ENCODE assay signal across 8 cellular contexts in the genomic region with DNA sequence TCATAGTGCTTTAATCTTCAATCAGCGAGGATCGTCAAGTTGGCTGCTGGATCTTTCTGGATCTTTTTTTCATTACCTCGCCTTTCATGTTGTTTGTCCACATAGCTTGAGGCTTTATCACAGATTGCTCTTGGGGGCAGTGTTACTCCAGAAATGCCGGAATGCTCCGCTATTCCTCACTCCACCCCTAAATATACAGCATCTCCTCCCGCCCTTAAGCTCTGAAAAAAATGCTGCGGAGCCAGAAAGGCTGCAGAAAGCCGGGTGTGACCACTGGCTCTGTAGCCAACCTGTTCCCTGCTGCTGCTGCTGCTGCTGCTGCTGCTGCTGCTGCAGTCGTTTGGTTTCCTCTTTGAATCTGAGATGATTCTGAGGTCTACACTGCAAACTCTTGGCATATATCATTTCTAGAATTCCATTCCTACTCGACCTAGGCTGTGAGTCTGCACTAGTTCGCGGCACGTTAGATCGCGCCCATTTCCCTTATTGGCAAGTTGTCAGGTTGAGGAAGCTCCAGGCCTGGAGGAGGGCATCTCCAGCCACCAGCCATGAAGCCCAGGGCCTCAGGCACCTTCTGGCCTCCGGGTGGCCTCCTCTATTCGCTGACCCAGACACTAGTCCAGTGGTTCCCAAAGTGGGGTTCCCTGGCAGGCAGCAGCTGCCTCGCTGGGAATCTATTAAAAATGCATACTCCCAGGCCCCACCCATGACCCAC. TPM values are rescaled to one million over a fixed set of nuclear protein-coding genes. Genes with fewer than 3 reads are reported as not detected.
A peak's percentile ranks its signal among the peaks of the same experiment; 100 is the strongest.
DNase-seq lines count a peak whose midpoint lies in the region; ATAC-seq and TF ChIP-seq lines count a peak whose summit lies in the region.

No MANE protein-coding gene starts in this region.

- intact Hi-C loops in PC-9 (cut with micrococcal nuclease; ENCODE audit: unreplicated experiment) = no loop called here

- no peaks in the 10 kb centered on the region for H3K27me3 ChIP-seq in PC-9 (ENCODE audit: insufficient read depth, low read depth)
- H3K27me3 ChIP-seq in fibroblast of lung (ENCODE audit: control insufficient read depth, insufficient read depth, low read length) = no peaks in the 10 kb centered on the region

- no peaks in the 10 kb centered on the region for H3F3A ChIP-seq in PC-9 (ENCODE audit: insufficient read depth, low read depth)

- H3K9me3 ChIP-seq in PC-9 (ENCODE audit: insufficient read depth, low read depth) (no peaks in the 10 kb centered on the region), fibroblast of lung (ENCODE audit: control insufficient read depth, insufficient read depth, low read depth, low read length) (no peaks in the 10 kb centered on the region)

- H3K9me3 Mint-ChIP-seq in nephron progenitor cell = peaks cover 21% of the 10 kb centered on the region

- no peaks in the 10 kb centered on the region for H3K36me3 Mint-ChIP-seq in nephron progenitor cell (ENCODE audit: low read depth)

- H3K27ac ChIP-seq in PC-9 (no peak overlapping the region), fibroblast of lung (ENCODE audit: insufficient read depth, low read length) (no peak overlapping the region)

- CTCF ChIA-PET in PC-9 (lab: Charles Lee) = no interaction called here

- H3K9ac ChIP-seq in fibroblast of lung (ENCODE audit: insufficient read depth, low read length) = no peak overlapping the region

- H3K4me2 ChIP-seq in PC-9 (peak overlapping the region; percentile 53), fibroblast of lung (ENCODE audit: extremely low read depth, insufficient read depth, low read length) (peak overlapping the region; percentile 32)

- no peaks in the 10 kb centered on the region for H3K36me3 ChIP-seq in PC-9 (ENCODE audit: low read depth)
- H3K36me3 ChIP-seq in fibroblast of lung (ENCODE audit: control insufficient read depth, insufficient read depth, low read length) = no peaks in the 10 kb centered on the region

- no TSS peak for BruUV-seq in PC-9 (replicated peaks; lab: Mats Ljungman, UMichigan)

- H3K4me3 ChIP-seq in PC-9 = no peak overlapping the region
- H3K4me3 ChIP-seq in fibroblast of lung (replicated peaks in 1 of 4; ENCODE audit: control extremely low read depth in 1 of 4, insufficient read depth in 1 of 4, low read depth in 3 of 4, low read length in 4 of 4) = peak overlapping the region in 1 of 4 experiments; percentile 10

- ATAC-seq in GM18909 (IDR thresholded peaks at IDR 0.05; ENCODE audit: poor library complexity, unreplicated experiment) = peak; percentile 85
- peak; percentile 72 for ATAC-seq in stimulated activated naive CD8-positive, alpha-beta T cell treated with anti-CD3 and anti-CD28 coated beads, Interleukin-15, Interleukin-2, amounts not matched to agents 100 U/mL and 50 U/mL, for 24 hours

- POLR2A ChIA-PET in PC-9 (lab: Charles Lee; ENCODE audit: unreplicated experiment) = no interaction called here

- H2AFZ ChIP-seq in PC-9 (no peak overlapping the region), fibroblast of lung (ENCODE audit: low read length) (no peak overlapping the region)

- H3K4me1 Mint-ChIP-seq in nephron progenitor cell = no peaks in the 10 kb centered on the region

- no peaks in the 10 kb centered on the region for H3K4me1 ChIP-seq in PC-9 (replicated peaks; ENCODE audit: insufficient read depth)
- H3K4me1 ChIP-seq in fibroblast of lung (ENCODE audit: control insufficient read depth, extremely low read depth, insufficient read depth, low read length) = no peaks in the 10 kb centered on the region

- DNase-seq in AG20443 (ENCODE audit: low spot score) (peak; percentile 89), HuH-7 (ENCODE audit: low spot score) (peak; percentile 87), PC-9 (peak; percentile 77 to 84), activated T-helper 1 cell treated with Interleukin-2 at 50 U/mL for 16 hours (ENCODE audit: low read depth) (peak; percentile 38), fibroblast of lung (ENCODE audit: low read depth in 2 of 2) (peak; percentile 82 to 94), nephron progenitor cell (peak; percentile 68)
- DNase-seq in stimulated activated naive CD8-positive, alpha-beta T cell treated with anti-CD3 and anti-CD28 coated beads, Interleukin-15, Interleukin-2, amounts not matched to agents 100 U/mL and 50 U/mL, for 24 hours = peak; percentile 64

- H3K79me2 ChIP-seq in PC-9 (ENCODE audit: low read depth) (no peaks in the 10 kb centered on the region), fibroblast of lung (ENCODE audit: control insufficient read depth, insufficient read depth, low read length) (no peaks in the 10 kb centered on the region)

- TF ChIP-seq CTCF in PC-9 (conservative IDR thresholded peaks at IDR 0.05) = peak; percentile 58
- peak; percentile 57 to 58 for TF ChIP-seq CTCF in fibroblast of lung (conservative IDR thresholded peaks at IDR 0.05 in 1 of 2, IDR thresholded peaks at IDR 0.05 in 1 of 2; ENCODE audit: low read depth in 1 of 2, low read length in 2 of 2)
- TF ChIP-seq CTCF in nephron progenitor cell (IDR thresholded peaks at IDR 0.05) = peak; percentile 38

- no peak overlapping the region for H3K4me3 Mint-ChIP-seq in nephron progenitor cell

- no peaks in the 10 kb centered on the region for H3K27me3 Mint-ChIP-seq in nephron progenitor cell (ENCODE audit: low read depth, poor library complexity)

- H3K9me2 ChIP-seq in PC-9 (ENCODE audit: insufficient read depth) = no peaks in the 10 kb centered on the region

- no peaks in the 10 kb centered on the region for H4K20me1 ChIP-seq in PC-9 (ENCODE audit: insufficient read depth)
- no peaks in the 10 kb centered on the region for H4K20me1 ChIP-seq in fibroblast of lung (ENCODE audit: control insufficient read depth, extremely low read depth, insufficient read depth, low read length)

- no peak overlapping the region for H3K27ac Mint-ChIP-seq in nephron progenitor cell

RNA-seq across cellular contexts. Expression of a gene that starts 34.2 kb away (rescaled TPM):
- total RNA-seq in PC-9 (2021) = 28.6 and 43.9 TPM in 2 replicates
- 98.4 and 99.7 TPM in 2 replicates for total RNA-seq in fibroblast of lung
- polyA plus RNA-seq in fibroblast of lung = 41.2 and 47.4 TPM in 2 replicates
- 129 and 139 TPM in 2 replicates for polyA plus RNA-seq in fibroblast of lung (2012)
- 228 and 266 TPM in 2 replicates for polyA minus RNA-seq in fibroblast of lung (ENCODE audit: low replicate concordance)

RNA-seq across cellular contexts. Expression of a gene that starts 52.1 kb away (rescaled TPM):
- 0.22 TPM in 1 of 2 replicates, not detected in the other for total RNA-seq in PC-9 (2021)
- total RNA-seq in fibroblast of lung = under 0.01 and 0.17 TPM in 2 replicates
- 0.07 and 0.09 TPM in 2 replicates for polyA plus RNA-seq in fibroblast of lung
- 0.17 and 0.21 TPM in 2 replicates for polyA plus RNA-seq in fibroblast of lung (2012)
- polyA minus RNA-seq in fibroblast of lung (ENCODE audit: low replicate concordance) = not detected in 2 replicates

RNA-seq across cellular contexts. Expression of a gene that starts 57.2 kb away (rescaled TPM):
- total RNA-seq in PC-9 (2021) (120 and 134 TPM in 2 replicates), fibroblast of lung (39.8 and 52.7 TPM in 2 replicates)
- 422 and 464 TPM in 2 replicates for polyA plus RNA-seq in fibroblast of lung
- 522 and 622 TPM in 2 replicates for polyA plus RNA-seq in fibroblast of lung (2012)
- 174 and 232 TPM in 2 replicates for polyA minus RNA-seq in fibroblast of lung (ENCODE audit: low replicate concordance)

Comparison
In these comparisons a context has a peak if more than half of its experiments do, and no peak if none do; other contexts are left out.
1. DNase-seq: peak in every context shown above with its lines; median percentile 89 in AG20443; 88 in fibroblast of lung; 87 in HuH-7; 80 in PC-9; 68 in nephron progenitor cell; 64 in stimulated activated naive CD8-positive, alpha-beta T cell treated with anti-CD3 and anti-CD28 coated beads, Interleukin-15, Interleukin-2, amounts not matched to agents 100 U/mL and 50 U/mL, for 24 hours; 38 in activated T-helper 1 cell treated with Interleukin-2 at 50 U/mL for 16 hours.